29 cellular contexts compared by ENCODE assay signal in the genomic region with DNA sequence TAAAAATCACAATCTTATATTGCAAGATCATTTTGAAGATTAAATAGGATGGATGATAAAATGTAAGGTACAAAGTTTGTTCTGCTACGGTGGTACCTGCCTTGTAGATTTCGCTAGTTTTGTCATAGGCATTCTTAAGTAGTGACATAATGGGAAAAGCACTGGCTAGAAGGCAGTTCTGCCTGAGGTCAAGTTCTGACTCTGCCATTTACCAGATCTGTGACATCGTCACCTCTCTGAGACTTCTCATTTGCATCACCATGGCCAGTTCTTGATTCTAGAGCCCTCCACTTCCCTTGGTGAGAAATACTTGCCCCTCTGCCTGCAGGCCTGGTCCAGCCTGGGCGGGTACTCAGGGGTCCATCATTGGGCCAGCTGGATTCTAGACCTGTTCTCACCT.
"Had no signal": no experiment of that assay in that cellular context is flagged by ENCODE, and none has a peak within 500 bp of the region (broad histone marks: within the 10 kb centered on the region; RNA-seq: fewer than 3 reads in every experiment).

No MANE protein-coding gene starts in this region.

- H3K4me1 ChIP-seq: SJCRH30 had no signal

- H3K4me3 Mint-ChIP-seq: activated CD8-positive, alpha-beta T cell treated with anti-CD3 and anti-CD28 coated beads for 36 hours; activated naive CD4-positive, alpha-beta T cell treated with anti-CD3 and anti-CD28 coated beads, Interleukin-2, amount 10 ng/mL, durations not matched to agents 7 days and 5 days; activated naive CD8-positive, alpha-beta T cell treated with anti-CD3 and anti-CD28 coated beads for 36 hours; activated T-cell treated with anti-CD3 and anti-CD28 coated beads, Interleukin-2, amount 50 U/mL, for 72 hours; T-helper 1 cell treated with Interleukin-12 subunit alpha and Interleukin-12 subunit beta and Interleukin-4 antibody, amounts not matched to agents 30 μg/mL and 1 μg/mL, for 36 hours had no signal

- H3K4me1 Mint-ChIP-seq: activated naive CD4-positive, alpha-beta T cell treated with anti-CD3 and anti-CD28 coated beads, Interleukin-2, amount 10 ng/mL, durations not matched to agents 7 days and 5 days; activated naive CD8-positive, alpha-beta T cell treated with anti-CD3 and anti-CD28 coated beads for 36 hours had no signal

- H3K27me3 ChIP-seq: brain microvascular endothelial cell, cardiac muscle cell, MG63, SJCRH30 had no signal

- H3K36me3 Mint-ChIP-seq: activated naive CD4-positive, alpha-beta T cell treated with anti-CD3 and anti-CD28 coated beads, Interleukin-2, amount 10 ng/mL, durations not matched to agents 7 days and 5 days; activated naive CD8-positive, alpha-beta T cell treated with anti-CD3 and anti-CD28 coated beads for 36 hours had no signal

- H3K27ac ChIP-seq: brain microvascular endothelial cell, cardiac muscle cell, SJCRH30 had no signal

- DNase-seq: activated CD4-positive, alpha-beta T cell treated with anti-CD3 and anti-CD28 coated beads for 4 hours; activated CD8-positive, alpha-beta memory T cell treated with anti-CD3 and anti-CD28 coated beads, Interleukin-2, amount 50 U/mL, for 4 hours; activated CD8-positive, alpha-beta T cell treated with anti-CD3 and anti-CD28 coated beads for 36 hours; activated gamma-delta T cell treated with Interleukin-2 at 50 U/mL for 16 hours; activated naive CD4-positive, alpha-beta T cell treated with anti-CD3 and anti-CD28 coated beads, Interleukin-2, amount 10 ng/mL, durations not matched to agents 7 days and 5 days; activated naive CD8-positive, alpha-beta T cell treated with anti-CD3 and anti-CD28 coated beads for 36 hours; activated T-cell treated with anti-CD3 and anti-CD28 coated beads, Interleukin-2, amount 50 U/mL, for 72 hours; brain microvascular endothelial cell; cerebellar nuclear complex; MG63; MV-4-11; NCI-H1105; NCI-H1436; NCI-H1694 treated with DMSO at 0.1 percent for 48 hours; NCI-H2029 treated with DMSO at 0.1 percent for 48 hours; NCI-H345; NCI-H510A; NCI-H526 treated with DMSO at 0.1 percent for 48 hours; NCI-H82; OCI-M1; RPMI8226; SJCRH30 had no signal

- H3K9me3 Mint-ChIP-seq: activated CD8-positive, alpha-beta T cell treated with anti-CD3 and anti-CD28 coated beads for 36 hours; activated naive CD4-positive, alpha-beta T cell treated with anti-CD3 and anti-CD28 coated beads, Interleukin-2, amount 10 ng/mL, durations not matched to agents 7 days and 5 days; activated naive CD8-positive, alpha-beta T cell treated with anti-CD3 and anti-CD28 coated beads for 36 hours; activated T-cell treated with anti-CD3 and anti-CD28 coated beads, Interleukin-2, amount 50 U/mL, for 72 hours; activated T-helper 2 cell treated with anti-CD3 and anti-CD28 coated beads, Interferon-gamma antibody, Interleukin-2, Interleukin-4, amounts not matched to agents 10 μg/mL and 5 μg/mL and 100 μg/mL, durations not matched to agents 14 hours and 24 hours and 36 hours; T-helper 1 cell treated with Interleukin-12 subunit alpha and Interleukin-12 subunit beta and Interleukin-4 antibody, amounts not matched to agents 30 μg/mL and 1 μg/mL, for 36 hours had no signal

- H3K4me3 ChIP-seq: cardiac muscle cell, MG63, SJCRH30 had no signal

- H3K27ac Mint-ChIP-seq: activated CD8-positive, alpha-beta T cell treated with anti-CD3 and anti-CD28 coated beads for 36 hours; activated naive CD4-positive, alpha-beta T cell treated with anti-CD3 and anti-CD28 coated beads, Interleukin-2, amount 10 ng/mL, durations not matched to agents 7 days and 5 days; activated naive CD8-positive, alpha-beta T cell treated with anti-CD3 and anti-CD28 coated beads for 36 hours; activated T-cell treated with anti-CD3 and anti-CD28 coated beads, Interleukin-2, amount 50 U/mL, for 72 hours; activated T-helper 2 cell treated with anti-CD3 and anti-CD28 coated beads, Interferon-gamma antibody, Interleukin-2, Interleukin-4, amounts not matched to agents 10 μg/mL and 5 μg/mL and 100 μg/mL, durations not matched to agents 14 hours and 24 hours and 36 hours; T-helper 1 cell treated with Interleukin-12 subunit alpha and Interleukin-12 subunit beta and Interleukin-4 antibody, amounts not matched to agents 30 μg/mL and 1 μg/mL, for 36 hours had no signal

- H3K36me3 ChIP-seq: brain microvascular endothelial cell, cardiac muscle cell, MG63, SJCRH30 had no signal

- H3K9me3 ChIP-seq: MG63, SJCRH30 had no signal

- H3K27me3 Mint-ChIP-seq: activated CD8-positive, alpha-beta T cell treated with anti-CD3 and anti-CD28 coated beads for 36 hours; activated naive CD4-positive, alpha-beta T cell treated with anti-CD3 and anti-CD28 coated beads, Interleukin-2, amount 10 ng/mL, durations not matched to agents 7 days and 5 days; activated naive CD8-positive, alpha-beta T cell treated with anti-CD3 and anti-CD28 coated beads for 36 hours had no signal

- ATAC-seq: activated CD4-positive, CD25-positive, alpha-beta regulatory T cell treated with anti-CD3 and anti-CD28 coated beads, Interleukin-2, amount 50 U/mL, for 24 hours; activated CD8-positive, alpha-beta T cell treated with anti-CD3 and anti-CD28 coated beads for 36 hours; activated T-cell treated with anti-CD3 and anti-CD28 coated beads, Interleukin-2, amount 50 U/mL, for 72 hours; Panc1; Right ventricle myocardium inferior; SK-N-SH treated with all-trans-retinoic acid at 6 μM for 48 hours had no signal
